In genomic region chrX:151153086-151153485, GRCh38 we compare ENCODE assay signal across 1 cellular context.
TF ChIP-seq lines count a peak whose summit lies in the region.

No MANE protein-coding gene starts in this region.

TF ChIP-seq in A549, 52 proteins besides CTCF, POLR2A, EP300 and RAD21 (continued from another document):
- no peak for TF ChIP-seq REST (IDR thresholded peaks at IDR 0.05)
- no peak for TF ChIP-seq NFE2L2 (conservative IDR thresholded peaks at IDR 0.05; ENCODE audit: low read length)
- no peak for TF ChIP-seq HOXB13 (CRISPR knock-in tag; IDR thresholded peaks at IDR 0.05; ENCODE audit: low read depth)
